8 cellular contexts compared by ENCODE assay signal in genomic region chr6:40308533-40309306, GRCh38.
A peak's percentile ranks its signal among the peaks of the same experiment; 100 is the strongest.
DNase-seq lines count a peak whose midpoint lies in the region; ATAC-seq and TF ChIP-seq lines count a peak whose summit lies in the region.

No MANE protein-coding gene starts in this region.

- DNase-seq in DMS53 treated with DMSO at 0.1 percent for 48 hours (lab: John Stamatoyannopoulos, UW; ENCODE audit: unreplicated experiment) (peak; percentile 29), HuH-7.5 (ENCODE audit: low spot score) (peak; percentile 46), SK-N-DZ (ENCODE audit: low spot score) (peak; percentile 62), amniotic stem cell (lab: John Stamatoyannopoulos, UW) (peak; percentile 15), hepatic stellate cell (ENCODE audit: low spot score) (peak; percentile 62), smooth muscle cell (lab: John Stamatoyannopoulos, UW; ENCODE audit: unreplicated experiment) (peak; percentile 14)

- peaks cover 12% of the 10 kb centered on the region for H3K27me3 ChIP-seq in smooth muscle cell (ENCODE audit: low read depth)

- H3K27ac ChIP-seq in smooth muscle cell (ENCODE audit: low read depth) = no peak overlapping the region

- H3K9me3 ChIP-seq in smooth muscle cell (replicated peaks; ENCODE audit: low read depth) = no peaks in the 10 kb centered on the region

- 32% methylated on average over 12 of the region's 12 CpGs for WGBS in smooth muscle cell (ENCODE audit: low lambda C conversion rate)

- H4K20me1 ChIP-seq in smooth muscle cell (ENCODE audit: low read depth) = no peaks in the 10 kb centered on the region

- H3K4me3 ChIP-seq in smooth muscle cell = no peak overlapping the region

- no peak overlapping the region for H2AFZ ChIP-seq in smooth muscle cell (ENCODE audit: low read depth)

- ATAC-seq in HG03175 (IDR thresholded peaks at IDR 0.05; ENCODE audit: unreplicated experiment) (no peak), HG02885 (IDR thresholded peaks at IDR 0.05; ENCODE audit: poor library complexity, unreplicated experiment) (no peak)

- no peaks in the 10 kb centered on the region for H3K36me3 ChIP-seq in smooth muscle cell (ENCODE audit: low read depth)

- H3K4me1 ChIP-seq in smooth muscle cell (ENCODE audit: low read depth) = no peaks in the 10 kb centered on the region

- peak overlapping the region; percentile 50 for H3K4me2 ChIP-seq in smooth muscle cell

- no peaks in the 10 kb centered on the region for H3F3A ChIP-seq in smooth muscle cell (ENCODE audit: low read depth)

- TF ChIP-seq CTCF in smooth muscle cell (IDR thresholded peaks at IDR 0.05; ENCODE audit: borderline replicate concordance, insufficient read depth, poor library complexity, severe bottlenecking) = peak; percentile 88

- H3K79me2 ChIP-seq in smooth muscle cell (ENCODE audit: low read depth) = no peaks in the 10 kb centered on the region

- no peak overlapping the region for H3K9ac ChIP-seq in smooth muscle cell (ENCODE audit: low read depth)
